10 cellular contexts compared by ENCODE assay signal in genomic region chr21:26148071-26148470, GRCh38. TPM values are rescaled to one million over a fixed set of nuclear protein-coding genes. Genes with fewer than 3 reads are reported as not detected.
DNase-seq lines count a peak whose midpoint lies in the region; ATAC-seq, FAIRE-seq and TF ChIP-seq lines count a peak whose summit lies in the region.
"Had no signal": no experiment of that assay in that cellular context is flagged by ENCODE, and none has a peak within 500 bp of the region (broad histone marks: within the 10 kb centered on the region; RNA-seq: fewer than 3 reads in every experiment).

No MANE protein-coding gene starts in this region.

- H3K9ac ChIP-seq in HUES6 (ENCODE audit: low read length) (no peak overlapping the region), HepG2 (ENCODE audit: insufficient read depth, low read depth, low read length) (no peak overlapping the region)

- H3K4me3 ChIP-seq in HUES6 (ENCODE audit: low read depth, low read length) (peak overlapping the region; percentile 5; the same call in 1 of the 2 replicates), HepG2 (replicated peaks in 1 of 3; ENCODE audit: insufficient read depth in 1 of 3, low read depth in 2 of 3, low read length in 3 of 3) (no peak overlapping the region)

- POLR2A ChIA-PET in HepG2 (lab: Yijun Ruan, JAX), result no interaction called here

- H3K9me3 ChIP-seq in HUES6 (ENCODE audit: control insufficient read depth, insufficient read depth, low read depth, low read length) (no peaks in the 10 kb centered on the region), HepG2 (ENCODE audit: low read length) (no peaks in the 10 kb centered on the region)

- H3K36me3 ChIP-seq in HUES6 (ENCODE audit: control insufficient read depth, insufficient read depth, low read length) (peaks cover 28% of the 10 kb centered on the region), HepG2 (replicated peaks in 1 of 2; ENCODE audit: control insufficient read depth in 1 of 2, insufficient read depth in 2 of 2, low read length in 2 of 2) (no peaks in the 10 kb centered on the region)

- H3K27ac ChIP-seq in HUES6 (ENCODE audit: low read depth, low read length) (0 out of 2 replicates have a peak overlapping the region, but pooled peaks have one; percentile 11), HepG2 (ENCODE audit: extremely low read length, insufficient read depth, low read length) (no peak overlapping the region)

- no TSS peak for BruUV-seq in HepG2 (replicated peaks; lab: Mats Ljungman, UMichigan)

- in situ Hi-C loops in ACHN (cut with HindIII; ENCODE audit: low pct_ligation_motif_present, low pct_unique_long_range_greater_than_20kb, low sequenced_read_pairs) (no loop called here), HepG2 (cut with HindIII; ENCODE audit: extremely low pct_ligation_motif_present, low pct_unique_long_range_greater_than_20kb) (no loop called here)

- 38% methylated on average over 2 of the region's 2 CpGs for WGBS in HepG2 (ENCODE audit: low lambda C conversion rate)

- peak; percentile 83 for DNase-seq in ACHN
- DNase-seq in cerebellum (ENCODE audit: low spot score), result peak; percentile 24
- DNase-seq in HepG2 (ENCODE audit: low spot score), result no peak
- no peak for DNase-seq in mesenteric fat pad (ENCODE audit: low spot score)
- DNase-seq: activated CD4-positive, alpha-beta memory T cell treated with anti-CD3 and anti-CD28 coated beads for 36 hours; natural killer cell had no signal

- no peak for TF ChIP-seq POLR2A in HepG2 (IDR thresholded peaks at IDR 0.05; ENCODE audit: insufficient read depth in 1 of 2, low read depth in 2 of 2, low read length in 2 of 2)

- no peak for TF ChIP-seq CTCF in HepG2 (CRISPR knock-in tag; IDR thresholded peaks at IDR 0.05)

- H3K27me3 ChIP-seq in HUES6 (ENCODE audit: control insufficient read depth, insufficient read depth, low read length) (no peaks in the 10 kb centered on the region), HepG2 (ENCODE audit: control insufficient read depth in 1 of 2, insufficient read depth in 2 of 2, low read length in 2 of 2) (no peaks in the 10 kb centered on the region)

- FAIRE-seq in HepG2 (lab: Jason Lieb, UNC), result no peak

- TF ChIP-seq RAD21 in HepG2 (CRISPR knock-in tag; IDR thresholded peaks at IDR 0.05), result no peak

- H4K20me1 ChIP-seq in HepG2 (ENCODE audit: insufficient read depth, low read length), result peaks cover 17% of the 10 kb centered on the region

- peak; percentile 39; the same call in 1 of the 3 replicates for ATAC-seq in HepG2
- no peak for ATAC-seq in GM19463 (IDR thresholded peaks at IDR 0.05; ENCODE audit: unreplicated experiment)
- ATAC-seq in GM18517 (IDR thresholded peaks at IDR 0.05; ENCODE audit: unreplicated experiment), result no peak
- no peak for ATAC-seq in HG03095 (IDR thresholded peaks at IDR 0.05; ENCODE audit: unreplicated experiment)
- ATAC-seq: natural killer cell had no signal

- no peak for TF ChIP-seq EP300 in HepG2 (IDR thresholded peaks at IDR 0.05; ENCODE audit: low read depth in 2 of 2, low read length in 2 of 2)
- no peak for TF ChIP-seq EP300 in HepG2 (CRISPR knock-in tag; IDR thresholded peaks at IDR 0.05; ENCODE audit: borderline replicate concordance)

- no peak overlapping the region for H3K4me2 ChIP-seq in HepG2 (ENCODE audit: low read depth, low read length)

- H3K79me2 ChIP-seq in HepG2 (ENCODE audit: insufficient read depth, low read length), result peaks cover 26% of the 10 kb centered on the region

- H3K4me1 ChIP-seq in HUES6 (ENCODE audit: control insufficient read depth, insufficient read depth, low read length) (peaks cover 44% of the 10 kb centered on the region), HepG2 (ENCODE audit: insufficient read depth, low read length) (peaks cover 4% of the 10 kb centered on the region; the same call in 1 of the 2 replicates)

- CTCF ChIA-PET in HepG2 (lab: Yijun Ruan, JAX; ENCODE audit: low intra/inter-chr PET ratio, low total read pairs), result no interaction called here

- intact Hi-C loops in HepG2 (cut with micrococcal nuclease; ENCODE audit: unreplicated experiment), result no loop called here

- no peak overlapping the region for H2AFZ ChIP-seq in HepG2 (ENCODE audit: low read length)

TF ChIP-seq in HepG2, 621 proteins besides CTCF, POLR2A, EP300 and RAD21:
- TF ChIP-seq SKIL (CRISPR knock-in tag; IDR thresholded peaks at IDR 0.05; ENCODE audit: borderline replicate concordance) (no peak), KLF9 (CRISPR knock-in tag; IDR thresholded peaks at IDR 0.05; ENCODE audit: low read depth) (no peak), KLF12 (CRISPR knock-in tag; IDR thresholded peaks at IDR 0.05; ENCODE audit: borderline replicate concordance) (no peak), ZNF382 (CRISPR knock-in tag; IDR thresholded peaks at IDR 0.05; ENCODE audit: borderline replicate concordance) (no peak), ZFP41 (CRISPR knock-in tag; IDR thresholded peaks at IDR 0.05; ENCODE audit: borderline replicate concordance) (no peak), ZNF563 (CRISPR knock-in tag; IDR thresholded peaks at IDR 0.05) (no peak), SMARCC2 (IDR thresholded peaks at IDR 0.05) (no peak), ZNF784 (CRISPR knock-in tag; IDR thresholded peaks at IDR 0.05; ENCODE audit: borderline replicate concordance) (no peak), ZNF337 (CRISPR knock-in tag; IDR thresholded peaks at IDR 0.05; ENCODE audit: borderline replicate concordance, low read depth) (no peak), SNAI1 (CRISPR knock-in tag; IDR thresholded peaks at IDR 0.05; ENCODE audit: borderline replicate concordance) (no peak), ZNF33B (CRISPR knock-in tag; IDR thresholded peaks at IDR 0.05) (no peak), CCAR2 (optimal IDR thresholded peaks at IDR 0.05; ENCODE audit: low read depth, low read length) (no peak), PRMT3 (CRISPR knock-in tag; IDR thresholded peaks at IDR 0.05; ENCODE audit: borderline replicate concordance, low read depth) (no peak), IRX3 (CRISPR knock-in tag; IDR thresholded peaks at IDR 0.05; ENCODE audit: borderline replicate concordance, low read depth) (no peak), ZNF12 (CRISPR knock-in tag; IDR thresholded peaks at IDR 0.05) (no peak), KDM4B (CRISPR knock-in tag; IDR thresholded peaks at IDR 0.05) (no peak), EZH2 (conservative IDR thresholded peaks at IDR 0.05; ENCODE audit: low read depth, low read length) (no peak), ZNF354B (CRISPR knock-in tag; IDR thresholded peaks at IDR 0.05) (no peak), ZNF138 (CRISPR knock-in tag; IDR thresholded peaks at IDR 0.05; ENCODE audit: low read depth) (no peak), THYN1 (CRISPR knock-in tag; IDR thresholded peaks at IDR 0.05; ENCODE audit: borderline replicate concordance, low read depth) (no peak)
TF ChIP-seq in HepG2: peak in this region for 0.

RNA-seq across cellular contexts. Expression of gene APP, which starts 22.5 kb away (rescaled TPM):
- total RNA-seq in cerebellum (407 TPM), HepG2 (2016; rRNA removed; fragmentation: Illumina TruSeq; extraction: Trizol) (33.6 and 70.6 TPM in 2 replicates), mesenteric fat pad (317 TPM)
- 4.5 and 4.6 TPM in 2 replicates for total RNA-seq in HepG2 (2016; cell fraction: cytosol; rRNA removed; fragmentation: Illumina TruSeq; extraction: Trizol; ENCODE audit: low read depth)
- total RNA-seq in HepG2 (2016; cell fraction: insoluble cytoplasmic fraction; rRNA removed; fragmentation: Illumina TruSeq; extraction: Trizol), result 27.5 and 74.9 TPM in 2 replicates
- 9.0 and 10.2 TPM in 2 replicates for total RNA-seq in HepG2 (2016; cell fraction: membrane; rRNA removed; fragmentation: Illumina TruSeq; extraction: Trizol)
- total RNA-seq in HepG2 (2016; cell fraction: nucleus; rRNA removed; fragmentation: Illumina TruSeq; extraction: Trizol), result 82.2 and 98.5 TPM in 2 replicates
- polyA plus RNA-seq in HepG2 (2011; rRNA removed), result 262 and 315 TPM in 2 replicates
- polyA plus RNA-seq in HepG2 (2011; cell fraction: cytosol; rRNA removed), result 227 and 358 TPM in 2 replicates
- 144 and 194 TPM in 2 replicates for polyA plus RNA-seq in HepG2 (2011; cell fraction: nucleus; rRNA removed)
- polyA plus RNA-seq in HepG2 (2012), result 183 and 345 TPM in 2 replicates
- 4.5 and 4.7 TPM in 2 replicates for polyA plus RNA-seq in HepG2 (2016; cell fraction: cytosol; fragmentation: Illumina TruSeq; extraction: Trizol; ENCODE audit: low read depth)
- 41.3 and 45.6 TPM in 2 replicates for polyA plus RNA-seq in HepG2 (2016; cell fraction: insoluble cytoplasmic fraction; fragmentation: Illumina TruSeq; extraction: Trizol; ENCODE audit: low read depth)
- polyA plus RNA-seq in HepG2 (2016; cell fraction: membrane; fragmentation: Illumina TruSeq; extraction: Trizol; ENCODE audit: low read depth), result 6.6 and 9.0 TPM in 2 replicates
- polyA plus RNA-seq in HepG2 (2016; cell fraction: nucleus; fragmentation: Illumina TruSeq; extraction: Trizol; ENCODE audit: insufficient read depth, low read depth), result 116 and 117 TPM in 2 replicates
- polyA minus RNA-seq in HepG2 (2011; rRNA and poly(A)+ RNA removed; ENCODE audit: low replicate concordance), result 307 and 343 TPM in 2 replicates
- 128 and 205 TPM in 2 replicates for polyA minus RNA-seq in HepG2 (2011; cell fraction: cytosol; rRNA and poly(A)+ RNA removed)
- 217 and 256 TPM in 2 replicates for polyA minus RNA-seq in HepG2 (2011; cell fraction: nucleus; rRNA and poly(A)+ RNA removed)

Comparison
In these comparisons a context has a peak if more than half of its experiments do, and no peak if none do; other contexts are left out.
1. DNase-seq: peak in ACHN (single experiment) and cerebellum (single experiment); none in HepG2 (single experiment) and mesenteric fat pad (single experiment).